Comparison of ENCODE assay signal across 16 cellular contexts in the genomic region with DNA sequence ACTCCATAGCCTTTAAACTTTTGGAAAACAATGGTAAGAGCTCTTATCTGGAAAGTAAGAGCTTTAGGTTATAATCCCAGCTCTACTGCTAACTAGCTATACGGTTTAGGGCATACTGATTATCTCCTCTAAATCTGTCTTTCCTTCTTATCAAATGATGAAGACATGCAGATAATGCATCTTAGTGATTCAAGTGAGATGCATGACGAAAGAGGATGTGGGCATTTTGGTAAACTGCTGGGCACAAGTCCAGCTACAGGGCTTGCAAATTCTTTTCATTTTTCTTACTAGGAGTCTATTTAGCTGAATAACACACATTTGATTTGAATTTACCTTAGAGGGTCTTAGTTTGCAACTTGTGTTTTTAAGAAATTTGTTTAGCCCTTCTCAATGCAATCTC.
A peak's percentile ranks its signal among the peaks of the same experiment; 100 is the strongest.
DNase-seq lines count a peak whose midpoint lies in the region; ATAC-seq, FAIRE-seq and TF ChIP-seq lines count a peak whose summit lies in the region.
"Had no signal": no experiment of that assay in that cellular context is flagged by ENCODE, and none has a peak within 500 bp of the region (broad histone marks: within the 10 kb centered on the region; RNA-seq: fewer than 3 reads in every experiment).

No MANE protein-coding gene starts in this region.

- 0% methylated on average over 2 of the region's 2 CpGs for WGBS in GM12878 (ENCODE audit: insufficient coverage, insufficient replicate concordance, low lambda C conversion rate, missing lambda C conversion rate)

- H3K79me2 ChIP-seq in GM12878 (ENCODE audit: control insufficient read depth, insufficient read depth, low read length), result no peaks in the 10 kb centered on the region

- H2AFZ ChIP-seq in GM12878 (ENCODE audit: control insufficient read depth, low read depth, low read length), result no peak overlapping the region

- no peak overlapping the region for H3K4me2 ChIP-seq in GM12878 (ENCODE audit: control insufficient read depth, insufficient read depth)

- no peaks in the 10 kb centered on the region for H3K36me3 Mint-ChIP-seq in CD8-positive, alpha-beta T cell

- H3K4me1 ChIP-seq in GM12878 (ENCODE audit: control insufficient read depth, insufficient read depth, low read length), result no peaks in the 10 kb centered on the region
- H3K4me1 ChIP-seq in CD8-positive, alpha-beta T cell (ENCODE audit: insufficient read depth, low read length), result no peaks in the 10 kb centered on the region
- H3K4me1 ChIP-seq: psoas muscle, upper lobe of right lung had no signal

- in situ Hi-C loops in GM12878 (cut with MboI), result no loop called here

- H3K27ac ChIP-seq in GM12878 (ENCODE audit: control insufficient read depth, insufficient read depth), result no peak overlapping the region
- no peak overlapping the region for H3K27ac ChIP-seq in CD8-positive, alpha-beta T cell (ENCODE audit: low read depth, low read length)
- H3K27ac ChIP-seq: psoas muscle, upper lobe of right lung had no signal

- TF ChIP-seq POLR2A in GM12878 (IDR thresholded peaks at IDR 0.05; ENCODE audit: low read depth, low read length), result no peak

- peak; percentile 87 for DNase-seq in EH (ENCODE audit: low read depth)
- peak; percentile 81 for DNase-seq in NCI-H226
- DNase-seq in GM12878 (ENCODE audit: low read depth, low spot score), result no peak
- DNase-seq in kidney glomerular epithelial cell (lab: John Stamatoyannopoulos, UW), result peak; percentile 23
- no peak for DNase-seq in SHP77 treated with DMSO at 0.1 percent for 48 hours (lab: John Stamatoyannopoulos, UW)
- DNase-seq in sciatic nerve (ENCODE audit: low spot score), result no peak
- no peak for DNase-seq in CD8-positive, alpha-beta T cell
- DNase-seq: aorta; DMS53; NCI-H1092 treated with DMSO at 0.1 percent for 48 hours; psoas muscle; stimulated activated CD4-positive, alpha-beta T cell treated with anti-CD3 and anti-CD28 coated beads, Interleukin-4, amount 100 ng/mL, for 1 hour; T-helper 9 cell; upper lobe of right lung had no signal

- intact Hi-C loops in GM12878 (cut with micrococcal nuclease; ENCODE audit: unreplicated experiment), result loop anchor here (2.0 kb wide), 1 partner anchor 30 kb away; no protein-coding TSS in a partner anchor
- intact Hi-C loops in sciatic nerve (cut with DNase I), result no loop called here
- intact Hi-C loops in CD8-positive, alpha-beta T cell (cut with DNase I, micrococcal nuclease), result no loop called here

- no peak for TF ChIP-seq CTCF in GM12878 (IDR thresholded peaks at IDR 0.05 in 2 of 3, conservative IDR thresholded peaks at IDR 0.05 in 1 of 3; ENCODE audit: control insufficient read depth in 2 of 3, extremely low read depth in 1 of 3, insufficient read depth in 1 of 3, low read depth in 3 of 3, low read length in 3 of 3)
- TF ChIP-seq CTCF in CD8-positive, alpha-beta T cell (IDR thresholded peaks at IDR 0.05), result no peak

- peaks cover 2% of the 10 kb centered on the region for H3K9me3 Mint-ChIP-seq in CD8-positive, alpha-beta T cell
- H3K9me3 Mint-ChIP-seq: activated T-helper 17 cell treated with anti-CD3 and anti-CD28 coated beads, Interleukin-2, amount 50 U/mL, for 72 hours had no signal

- TF ChIP-seq RAD21 in GM12878 (IDR thresholded peaks at IDR 0.05; ENCODE audit: insufficient read depth, low read depth, low read length), result no peak

- BruUV-seq in GM12878 (replicated peaks; lab: Mats Ljungman, UMichigan), result no TSS peak

- SMC1A ChIA-PET in GM12878 (lab: Charles Lee; ENCODE audit: uncharacterized antibody, unreplicated experiment), result interaction anchor here (0.5 to 2.7 kb wide), 6 partner anchors 12 to 210 kb away, joined by 3 to 17 read pairs (median 4); no protein-coding TSS in a partner anchor

- H3K9me3 ChIP-seq in GM12878 (replicated peaks; ENCODE audit: control insufficient read depth, insufficient read depth, low read length), result no peaks in the 10 kb centered on the region
- H3K9me3 ChIP-seq in CD8-positive, alpha-beta T cell (ENCODE audit: low read length), result no peaks in the 10 kb centered on the region
- H3K9me3 ChIP-seq: psoas muscle, upper lobe of right lung had no signal

- no peak overlapping the region for H3K4me3 Mint-ChIP-seq in CD8-positive, alpha-beta T cell
- H3K4me3 Mint-ChIP-seq: activated T-helper 17 cell treated with anti-CD3 and anti-CD28 coated beads, Interleukin-2, amount 50 U/mL, for 72 hours had no signal

- H3K27me3 Mint-ChIP-seq in CD8-positive, alpha-beta T cell (ENCODE audit: low read depth), result no peaks in the 10 kb centered on the region
- H3K27me3 Mint-ChIP-seq: activated T-helper 17 cell treated with anti-CD3 and anti-CD28 coated beads, Interleukin-2, amount 50 U/mL, for 72 hours had no signal

- no peak for TF ChIP-seq EP300 in GM12878 (IDR thresholded peaks at IDR 0.05; ENCODE audit: borderline replicate concordance in 1 of 2, control insufficient read depth in 1 of 2, low read depth in 2 of 2, low read length in 2 of 2)

- H3K4me3 ChIP-seq in GM12878, result no peak overlapping the region
- no peak overlapping the region for H3K4me3 ChIP-seq in CD8-positive, alpha-beta T cell (ENCODE audit: low read depth, low read length)
- H3K4me3 ChIP-seq: psoas muscle, upper lobe of right lung had no signal

- no peaks in the 10 kb centered on the region for H4K20me1 ChIP-seq in GM12878 (ENCODE audit: control insufficient read depth, insufficient read depth)

- ATAC-seq in GM12878 (peak; percentile 30; the same call in 2 of the 3 replicates), HG02642 (IDR thresholded peaks at IDR 0.05; ENCODE audit: poor library complexity, unreplicated experiment) (no peak), sciatic nerve (no peak)
- ATAC-seq in CD8-positive, alpha-beta T cell, result no peak
- ATAC-seq: activated T-helper 17 cell treated with anti-CD3 and anti-CD28 coated beads, Interleukin-2, amount 50 U/mL, for 72 hours; psoas muscle; upper lobe of right lung had no signal

- no peaks in the 10 kb centered on the region for H3K4me1 Mint-ChIP-seq in CD8-positive, alpha-beta T cell (ENCODE audit: low read depth)
- H3K4me1 Mint-ChIP-seq: activated T-helper 17 cell treated with anti-CD3 and anti-CD28 coated beads, Interleukin-2, amount 50 U/mL, for 72 hours had no signal

- no peak for FAIRE-seq in GM12878 (lab: Jason Lieb, UNC)

- POLR2A ChIA-PET in GM12878 (lab: Charles Lee), result no interaction called here
- POLR2A ChIA-PET in CD8-positive, alpha-beta T cell (lab: Charles Lee), result no interaction called here

- CTCF ChIA-PET in GM12878 (lab: Yijun Ruan, JAX), result interaction anchor here (1.0 kb wide), 1 partner anchor 466 kb away, joined by 3 read pairs; no protein-coding TSS in a partner anchor
- CTCF ChIA-PET in CD8-positive, alpha-beta T cell (lab: Charles Lee), result no interaction called here

- RAD21 ChIA-PET in GM12878 (lab: Charles Lee; ENCODE audit: unreplicated experiment), result no interaction called here

- no peaks in the 10 kb centered on the region for H3K27me3 ChIP-seq in GM12878 (replicated peaks in 1 of 2; ENCODE audit: control insufficient read depth in 2 of 2, insufficient read depth in 2 of 2, low read length in 1 of 2)
- H3K27me3 ChIP-seq in CD8-positive, alpha-beta T cell (ENCODE audit: insufficient read depth, low read length), result no peaks in the 10 kb centered on the region
- H3K27me3 ChIP-seq: upper lobe of right lung had no signal

- no peak overlapping the region for H3K9ac ChIP-seq in GM12878 (ENCODE audit: control insufficient read depth, insufficient read depth, low read length)

- no peak overlapping the region for H3K27ac Mint-ChIP-seq in CD8-positive, alpha-beta T cell
- H3K27ac Mint-ChIP-seq: activated T-helper 17 cell treated with anti-CD3 and anti-CD28 coated beads, Interleukin-2, amount 50 U/mL, for 72 hours had no signal

- no peaks in the 10 kb centered on the region for H3K36me3 ChIP-seq in GM12878 (ENCODE audit: control insufficient read depth in 2 of 2, insufficient read depth in 2 of 2, low read length in 1 of 2)
- no peaks in the 10 kb centered on the region for H3K36me3 ChIP-seq in CD8-positive, alpha-beta T cell (ENCODE audit: insufficient read depth, low read length)
- H3K36me3 ChIP-seq: upper lobe of right lung had no signal

TF ChIP-seq in GM12878, 131 proteins besides CTCF, POLR2A, EP300 and RAD21:
- TF ChIP-seq HDAC6 (IDR thresholded peaks at IDR 0.05; ENCODE audit: unreplicated experiment), result no peak
- no peak for TF ChIP-seq CHD2 (IDR thresholded peaks at IDR 0.05; ENCODE audit: borderline replicate concordance, low read depth, low read length)
- TF ChIP-seq ETV6 (conservative IDR thresholded peaks at IDR 0.05 in 1 of 2, IDR thresholded peaks at IDR 0.05 in 1 of 2; ENCODE audit: borderline replicate concordance in 1 of 2, low read depth in 1 of 2), result no peak
- TF ChIP-seq EED (IDR thresholded peaks at IDR 0.05; ENCODE audit: low read depth), result no peak
- TF ChIP-seq ZNF24 (IDR thresholded peaks at IDR 0.05), result no peak
- no peak for TF ChIP-seq ZNF207 (IDR thresholded peaks at IDR 0.05; ENCODE audit: borderline replicate concordance)
- no peak for TF ChIP-seq NFXL1 (IDR thresholded peaks at IDR 0.05; ENCODE audit: borderline replicate concordance)
- TF ChIP-seq EZH2 (IDR thresholded peaks at IDR 0.05; ENCODE audit: borderline replicate concordance, control insufficient read depth, low read depth, low read length), result no peak
- TF ChIP-seq, protein P1, sequence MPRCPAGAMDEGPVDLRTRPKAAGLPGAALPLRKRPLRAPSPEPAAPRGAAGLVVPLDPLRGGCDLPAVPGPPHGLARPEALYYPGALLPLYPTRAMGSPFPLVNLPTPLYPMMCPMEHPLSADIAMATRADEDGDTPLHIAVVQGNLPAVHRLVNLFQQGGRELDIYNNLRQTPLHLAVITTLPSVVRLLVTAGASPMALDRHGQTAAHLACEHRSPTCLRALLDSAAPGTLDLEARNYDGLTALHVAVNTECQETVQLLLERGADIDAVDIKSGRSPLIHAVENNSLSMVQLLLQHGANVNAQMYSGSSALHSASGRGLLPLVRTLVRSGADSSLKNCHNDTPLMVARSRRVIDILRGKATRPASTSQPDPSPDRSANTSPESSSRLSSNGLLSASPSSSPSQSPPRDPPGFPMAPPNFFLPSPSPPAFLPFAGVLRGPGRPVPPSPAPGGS (IDR thresholded peaks at IDR 0.05; ENCODE audit: borderline replicate concordance, insufficient read depth, low read depth, low read length, poor library complexity, severe bottlenecking), result no peak

Comparison
In these comparisons a context has a peak if more than half of its experiments do, and no peak if none do; other contexts are left out.
1. DNase-seq: peak in EH (single experiment), NCI-H226 (single experiment) and kidney glomerular epithelial cell (single experiment); none in GM12878 (single experiment), SHP77 treated with DMSO at 0.1 percent for 48 hours (single experiment), sciatic nerve (single experiment) and CD8-positive, alpha-beta T cell (0 of 7).